In the genomic region with DNA sequence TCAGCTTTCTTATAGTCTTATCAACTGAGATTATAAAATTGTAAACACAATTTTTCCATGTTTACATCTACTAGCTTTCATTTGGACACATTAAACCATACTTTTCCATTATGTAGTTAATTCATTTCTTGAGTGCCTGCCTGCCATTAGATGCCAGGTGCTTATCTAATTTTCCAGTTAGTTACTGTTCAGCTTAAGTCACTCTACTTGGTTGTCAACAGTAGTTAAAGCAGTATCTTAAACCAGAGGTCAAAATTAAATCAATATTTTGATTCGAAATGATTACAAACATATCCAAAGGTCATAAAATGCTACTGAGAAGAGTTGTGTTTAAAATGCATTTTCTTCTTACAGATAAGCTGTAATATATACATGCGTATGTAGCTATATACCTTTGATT, we compare ENCODE assay signal across 7 cellular contexts.
"Had no signal": no experiment of that assay in that cellular context is flagged by ENCODE, and none has a peak within 500 bp of the region (broad histone marks: within the 10 kb centered on the region; RNA-seq: fewer than 3 reads in every experiment).

No MANE protein-coding gene starts in this region.

- FAIRE-seq: HTR-8/SVneo had no signal

- DNase-seq: GM23248, GOT3, H9, HCEC 1CT, KBM-7 had no signal

- H2AFZ ChIP-seq: GM23248 had no signal

- H3K4me3 ChIP-seq: GM23248 had no signal

- H3K4me2 ChIP-seq: KMS-11 had no signal

- H3K27ac ChIP-seq: GM23248, KMS-11 had no signal

- H3K9ac ChIP-seq: GM23248, KMS-11 had no signal
